34 cellular contexts compared by ENCODE assay signal in genomic region chr1:33274446-33274845, GRCh38. TPM values are rescaled to one million over a fixed set of nuclear protein-coding genes. Genes with fewer than 3 reads are reported as not detected.
DNase-seq lines count a peak whose midpoint lies in the region; ATAC-seq and TF ChIP-seq lines count a peak whose summit lies in the region.
"Had no signal": no experiment of that assay in that cellular context is flagged by ENCODE, and none has a peak within 500 bp of the region (broad histone marks: within the 10 kb centered on the region; RNA-seq: fewer than 3 reads in every experiment).

No MANE protein-coding gene starts in this region.

- no peaks in the 10 kb centered on the region for H3K9me2 ChIP-seq in GM23338 (ENCODE audit: insufficient read depth)

- H3K36me3 Mint-ChIP-seq in activated T-cell treated with anti-CD3 and anti-CD28 coated beads, Interleukin-2, amount 50 U/mL, for 72 hours (ENCODE audit: insufficient read depth in 2 of 2): no peaks in the 10 kb centered on the region
- peaks cover 18% of the 10 kb centered on the region for H3K36me3 Mint-ChIP-seq in GM23338 (ENCODE audit: low read depth)
- no peaks in the 10 kb centered on the region for H3K36me3 Mint-ChIP-seq in activated T-helper 17 cell treated with anti-CD3 and anti-CD28 coated beads, Interleukin-2, amount 50 U/mL, for 72 hours (ENCODE audit: low read depth)

- DNase-seq in activated T-cell treated with anti-CD3 and anti-CD28 coated beads, Interleukin-2, amount 50 U/mL, for 72 hours: no peak
- no peak for DNase-seq in activated T-cell treated with anti-CD3 and anti-CD28 coated beads, Interleukin-2, amount 50 U/mL, for 1 hour
- DNase-seq in GM23338 (ENCODE audit: low spot score) (peak; percentile 16), sciatic nerve (ENCODE audit: low spot score) (peak; percentile 2), head of caudate nucleus (no peak), COLO668 (lab: John Stamatoyannopoulos, UW; ENCODE audit: unreplicated experiment) (no peak)
- DNase-seq: activated CD4-positive, alpha-beta T cell treated with anti-CD3 and anti-CD28 coated beads, Interleukin-2, amount 10 ng/mL, durations not matched to agents 24 days and 14 days; activated naive CD4-positive, alpha-beta T cell treated with anti-CD3 and anti-CD28 coated beads, Interleukin-2, amount 10 ng/mL, durations not matched to agents 7 days and 5 days; activated T-cell treated with anti-CD3 and anti-CD28 coated beads, Interleukin-2, amount 50 U/mL, for 48 hours; anterior cingulate cortex; hippocampal formation; Kasumi-1; NCI-H1436; NCI-H2081 treated with DMSO at 0.1 percent for 48 hours; NCI-H2227 treated with DMSO at 0.1 percent for 48 hours; NCI-H69; PC-9; retina; uterus had no signal

- H4K20me1 ChIP-seq in GM23338 (replicated peaks; ENCODE audit: insufficient read depth): peaks cover 3% of the 10 kb centered on the region

- no peak overlapping the region for H3K4me3 ChIP-seq in GM23338
- H3K4me3 ChIP-seq: A549, breast epithelium, gastroesophageal sphincter, PC-9, smooth muscle cell, thoracic aorta, uterus had no signal

- no peaks in the 10 kb centered on the region for H3K27me3 Mint-ChIP-seq in activated T-cell treated with anti-CD3 and anti-CD28 coated beads, Interleukin-2, amount 50 U/mL, for 72 hours (ENCODE audit: low read depth)
- H3K27me3 Mint-ChIP-seq in GM23338 (ENCODE audit: insufficient read depth, low read depth, poor library complexity): peaks cover 10% of the 10 kb centered on the region
- no peaks in the 10 kb centered on the region for H3K27me3 Mint-ChIP-seq in activated T-helper 17 cell treated with anti-CD3 and anti-CD28 coated beads, Interleukin-2, amount 50 U/mL, for 72 hours
- H3K27me3 Mint-ChIP-seq: activated CD4-positive, alpha-beta T cell treated with anti-CD3 and anti-CD28 coated beads, Interleukin-2, amount 10 ng/mL, durations not matched to agents 24 days and 14 days; activated naive CD4-positive, alpha-beta T cell treated with anti-CD3 and anti-CD28 coated beads, Interleukin-2, amount 10 ng/mL, durations not matched to agents 7 days and 5 days; stimulated activated naive CD8-positive, alpha-beta T cell treated with anti-CD3 and anti-CD28 coated beads, Interleukin-15, Interleukin-2, amounts not matched to agents 100 ng/mL and 50 ng/mL, for 24 hours had no signal

- H2AFZ ChIP-seq in GM23338: no peak overlapping the region
- H2AFZ ChIP-seq: parathyroid adenoma, PC-9 had no signal

- no peak overlapping the region for H3K27ac ChIP-seq in GM23338 (ENCODE audit: low read depth)
- H3K27ac ChIP-seq: A549, gastroesophageal sphincter, parathyroid adenoma, PC-9, uterus had no signal

- H3K9me3 Mint-ChIP-seq in activated T-cell treated with anti-CD3 and anti-CD28 coated beads, Interleukin-2, amount 50 U/mL, for 72 hours: no peaks in the 10 kb centered on the region
- no peaks in the 10 kb centered on the region for H3K9me3 Mint-ChIP-seq in GM23338
- H3K9me3 Mint-ChIP-seq in activated T-helper 17 cell treated with anti-CD3 and anti-CD28 coated beads, Interleukin-2, amount 50 U/mL, for 72 hours: no peaks in the 10 kb centered on the region
- H3K9me3 Mint-ChIP-seq: activated CD4-positive, alpha-beta T cell treated with anti-CD3 and anti-CD28 coated beads, Interleukin-2, amount 10 ng/mL, durations not matched to agents 24 days and 14 days; activated naive CD4-positive, alpha-beta T cell treated with anti-CD3 and anti-CD28 coated beads, Interleukin-2, amount 10 ng/mL, durations not matched to agents 7 days and 5 days; neural crest cell; stimulated activated naive CD8-positive, alpha-beta T cell treated with anti-CD3 and anti-CD28 coated beads, Interleukin-15, Interleukin-2, amounts not matched to agents 100 ng/mL and 50 ng/mL, for 24 hours had no signal

- H3K4me1 ChIP-seq in GM23338 (ENCODE audit: insufficient read depth): peaks cover 10% of the 10 kb centered on the region
- H3K4me1 ChIP-seq: A549, breast epithelium, parathyroid adenoma, uterus had no signal

- no peak for ATAC-seq in activated T-cell treated with anti-CD3 and anti-CD28 coated beads, Interleukin-2, amount 50 U/mL, for 72 hours (replicated peaks in 1 of 2)
- ATAC-seq in GM23338 (peak; percentile 52), sciatic nerve (no peak), GM19351 (IDR thresholded peaks at IDR 0.05; ENCODE audit: unreplicated experiment) (no peak)
- ATAC-seq in activated T-helper 17 cell treated with anti-CD3 and anti-CD28 coated beads, Interleukin-2, amount 50 U/mL, for 72 hours (replicated peaks): no peak
- ATAC-seq: A549, gastroesophageal sphincter, Right ventricle myocardium inferior had no signal

- intact Hi-C loops in sciatic nerve (cut with DNase I): no loop called here
- intact Hi-C loops in head of caudate nucleus (cut with DNase I): no loop called here

- H3K27ac Mint-ChIP-seq in activated T-cell treated with anti-CD3 and anti-CD28 coated beads, Interleukin-2, amount 50 U/mL, for 72 hours: peak overlapping the region; percentile 46
- H3K27ac Mint-ChIP-seq in GM23338: no peak overlapping the region; the same call in 1 of the 2 replicates
- peak overlapping the region; percentile 39 for H3K27ac Mint-ChIP-seq in activated T-helper 17 cell treated with anti-CD3 and anti-CD28 coated beads, Interleukin-2, amount 50 U/mL, for 72 hours
- H3K27ac Mint-ChIP-seq: activated CD4-positive, alpha-beta T cell treated with anti-CD3 and anti-CD28 coated beads, Interleukin-2, amount 10 ng/mL, durations not matched to agents 24 days and 14 days; activated naive CD4-positive, alpha-beta T cell treated with anti-CD3 and anti-CD28 coated beads, Interleukin-2, amount 10 ng/mL, durations not matched to agents 7 days and 5 days; stimulated activated naive CD8-positive, alpha-beta T cell treated with anti-CD3 and anti-CD28 coated beads, Interleukin-15, Interleukin-2, amounts not matched to agents 100 ng/mL and 50 ng/mL, for 24 hours had no signal

- H3K79me2 ChIP-seq in GM23338 (replicated peaks; ENCODE audit: insufficient read depth): 0 out of 2 replicates have a peak, but pooled peaks cover 9% of the 10 kb centered on the region

- peaks cover 19% of the 10 kb centered on the region for H3K4me1 Mint-ChIP-seq in activated T-cell treated with anti-CD3 and anti-CD28 coated beads, Interleukin-2, amount 50 U/mL, for 72 hours (ENCODE audit: low read depth)
- H3K4me1 Mint-ChIP-seq in GM23338: peaks cover 40% of the 10 kb centered on the region
- peaks cover 24% of the 10 kb centered on the region for H3K4me1 Mint-ChIP-seq in activated T-helper 17 cell treated with anti-CD3 and anti-CD28 coated beads, Interleukin-2, amount 50 U/mL, for 72 hours

- H3K4me3 Mint-ChIP-seq in activated T-cell treated with anti-CD3 and anti-CD28 coated beads, Interleukin-2, amount 50 U/mL, for 72 hours: no peak overlapping the region
- no peak overlapping the region for H3K4me3 Mint-ChIP-seq in GM23338
- no peak overlapping the region for H3K4me3 Mint-ChIP-seq in activated T-helper 17 cell treated with anti-CD3 and anti-CD28 coated beads, Interleukin-2, amount 50 U/mL, for 72 hours
- H3K4me3 Mint-ChIP-seq: activated CD4-positive, alpha-beta T cell treated with anti-CD3 and anti-CD28 coated beads, Interleukin-2, amount 10 ng/mL, durations not matched to agents 24 days and 14 days; activated naive CD4-positive, alpha-beta T cell treated with anti-CD3 and anti-CD28 coated beads, Interleukin-2, amount 10 ng/mL, durations not matched to agents 7 days and 5 days; neural crest cell; stimulated activated naive CD8-positive, alpha-beta T cell treated with anti-CD3 and anti-CD28 coated beads, Interleukin-15, Interleukin-2, amounts not matched to agents 100 ng/mL and 50 ng/mL, for 24 hours had no signal

- peak in 1 of 2 experiments; percentile 13; a peak in 1 of 4 replicates for TF ChIP-seq CTCF in GM23338 (conservative IDR thresholded peaks at IDR 0.05; ENCODE audit: low read depth in 2 of 2)

- H3K36me3 ChIP-seq in GM23338 (ENCODE audit: insufficient read depth): no peaks in the 10 kb centered on the region
- H3K36me3 ChIP-seq: breast epithelium, uterus had no signal

- H3K27me3 ChIP-seq in GM23338 (ENCODE audit: insufficient read depth): no peaks in the 10 kb centered on the region
- H3K27me3 ChIP-seq: breast epithelium, gastroesophageal sphincter, uterus had no signal

- H3F3A ChIP-seq in GM23338 (replicated peaks; ENCODE audit: low read depth): no peaks in the 10 kb centered on the region

- H3K4me2 ChIP-seq in GM23338: peak overlapping the region; percentile 62; the same call in 1 of the 2 replicates
- H3K4me2 ChIP-seq: A549, PC-9, smooth muscle cell had no signal

TF ChIP-seq in GM23338, 12 proteins besides CTCF, POLR2A, EP300 and RAD21 (continues in another document):
- TF ChIP-seq ZNF331 (CRISPR knock-in tag; IDR thresholded peaks at IDR 0.05; ENCODE audit: low read depth): no peak
- TF ChIP-seq STAT1 (IDR thresholded peaks at IDR 0.05; ENCODE audit: unreplicated experiment): no peak

RNA-seq across cellular contexts. Expression of gene ZNF362, which starts 18.2 kb away (rescaled TPM):
- 10 to 100 TPM; 16.9 to 23.9 TPM for total RNA-seq in activated T-cell treated with anti-CD3 and anti-CD28 coated beads, Interleukin-2, amount 50 U/mL, for 72 hours
- total RNA-seq in GM23338 (2014; rRNA removed; shearing (Covaris generic)): 10.0 and 11.0 TPM in 2 replicates
- polyA plus RNA-seq in GM23338 (2016; fragmentation: Nextera tagmentation; extraction: Ambion mirVana): 12.9 and 16.8 TPM in 2 replicates
- 1 to 10 TPM; 3.6 to 4.3 TPM for total RNA-seq in activated T-helper 17 cell treated with anti-CD3 and anti-CD28 coated beads, Interleukin-2, amount 50 U/mL, for 72 hours
- total RNA-seq in sciatic nerve: 40.0 TPM

RNA-seq across cellular contexts. Expression of gene A3GALT2, which starts 46.5 kb away (rescaled TPM):
- not detected for total RNA-seq in activated T-cell treated with anti-CD3 and anti-CD28 coated beads, Interleukin-2, amount 50 U/mL, for 72 hours
- total RNA-seq in GM23338 (2014; rRNA removed; shearing (Covaris generic)): not detected in 2 replicates
- not detected in 2 replicates for polyA plus RNA-seq in GM23338 (2016; fragmentation: Nextera tagmentation; extraction: Ambion mirVana)
- not detected for total RNA-seq in activated T-helper 17 cell treated with anti-CD3 and anti-CD28 coated beads, Interleukin-2, amount 50 U/mL, for 72 hours
- not detected for total RNA-seq in sciatic nerve
- total RNA-seq: activated CD4-positive, alpha-beta T cell treated with anti-CD3 and anti-CD28 coated beads, Interleukin-2, amount 10 ng/mL, durations not matched to agents 24 days and 14 days; breast epithelium; endothelial cell of umbilical vein; fibroblast of lung; H1; neural crest cell; PC-9; Right ventricle myocardium inferior; smooth muscle cell; T-helper 2 cell treated with Interferon-gamma antibody and Interleukin-4, amounts not matched to agents 100 ng/mL and 5 ng/mL, for 36 hours had no signal
- polyA plus RNA-seq: A549, endothelial cell of umbilical vein, fibroblast of lung, H1, smooth muscle cell had no signal

Comparison
In these comparisons a context has a peak if more than half of its experiments do, and no peak if none do; other contexts are left out.
1. DNase-seq: peak in GM23338 (single experiment) and sciatic nerve (single experiment); none in activated T-cell treated with anti-CD3 and anti-CD28 coated beads, Interleukin-2, amount 50 U/mL, for 72 hours (0 of 2), activated T-cell treated with anti-CD3 and anti-CD28 coated beads, Interleukin-2, amount 50 U/mL, for 1 hour (single experiment), head of caudate nucleus (0 of 42) and COLO668 (single experiment).